ENCODE assay signal across 1 cellular context in the genomic region with DNA sequence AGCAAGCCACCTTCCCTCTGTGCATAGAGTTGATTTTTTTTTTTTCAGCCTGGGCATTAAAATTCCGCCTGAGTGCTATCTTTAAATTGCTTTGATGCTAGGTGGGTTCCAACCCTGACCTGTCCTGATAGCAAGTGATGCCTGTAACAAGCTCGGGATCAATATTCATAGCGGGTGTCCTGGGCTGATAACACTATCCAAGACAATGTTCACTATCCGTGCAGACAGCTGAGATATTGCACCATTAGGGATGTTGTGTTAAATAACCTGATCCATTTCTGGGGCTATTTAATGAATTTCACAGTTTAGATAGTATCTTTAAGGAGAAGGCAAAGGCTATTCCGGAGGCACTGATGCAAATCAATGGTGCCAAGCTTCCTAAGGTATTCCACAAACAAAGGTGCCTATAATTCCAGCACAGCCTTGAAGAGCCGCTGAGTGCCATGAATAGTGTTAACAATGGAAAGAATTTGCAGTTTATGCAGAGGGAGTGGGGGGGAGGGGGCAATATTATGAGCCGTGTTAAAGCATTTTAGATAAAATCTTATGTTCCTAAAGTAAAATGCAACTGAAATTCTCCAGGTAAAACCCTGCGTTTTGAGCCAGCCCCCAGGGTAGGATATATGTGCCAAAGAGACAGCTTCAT.
TF ChIP-seq lines count a peak whose summit lies in the region.

No MANE protein-coding gene starts in this region.

TF ChIP-seq in H1, 55 proteins besides CTCF, POLR2A, EP300 and RAD21:
- TF ChIP-seq KDM5A (IDR thresholded peaks at IDR 0.05; ENCODE audit: low read length): no peak
- peak; percentile 80 for TF ChIP-seq NANOG (IDR thresholded peaks at IDR 0.05; ENCODE audit: insufficient read depth, low read depth, low read length, poor library complexity, severe bottlenecking)
- peak; percentile 44; the same call in 1 of the 2 replicates for TF ChIP-seq TEAD4 (IDR thresholded peaks at IDR 0.05; ENCODE audit: low read depth, low read length)
